Comparison of ENCODE assay signal across 21 cellular contexts in the genomic region with DNA sequence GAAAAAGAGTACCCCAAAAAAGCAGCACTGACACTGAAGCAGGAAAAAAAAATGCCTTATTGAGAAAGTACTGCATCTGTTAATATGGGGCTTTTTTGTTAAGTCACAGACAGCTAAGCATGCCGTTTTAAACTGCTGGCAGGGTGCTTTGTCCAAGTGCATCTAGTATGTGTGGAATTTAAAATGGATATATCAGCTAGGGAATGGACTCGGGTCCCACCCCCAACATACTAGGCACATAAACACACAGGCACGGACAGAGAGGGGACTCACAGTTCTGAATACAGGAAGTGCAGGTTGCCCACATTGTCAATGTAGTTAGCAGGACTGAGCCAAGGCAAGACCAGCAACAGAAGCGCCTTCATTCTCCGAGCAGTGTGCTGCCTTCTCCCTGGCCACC. TPM values are rescaled to one million over a fixed set of nuclear protein-coding genes. Genes with fewer than 3 reads are reported as not detected.
DNase-seq lines count a peak whose midpoint lies in the region; ATAC-seq and TF ChIP-seq lines count a peak whose summit lies in the region.
"Had no signal": no experiment of that assay in that cellular context is flagged by ENCODE, and none has a peak within 500 bp of the region (broad histone marks: within the 10 kb centered on the region; RNA-seq: fewer than 3 reads in every experiment).

No MANE protein-coding gene starts in this region.

- no peak overlapping the region for H3K23ac ChIP-seq in mesenchymal stem cell (ENCODE audit: low read length in 2 of 2)

- H3K36me3 ChIP-seq in mesenchymal stem cell (ENCODE audit: control insufficient read depth in 1 of 2, insufficient read depth in 2 of 2, low read depth in 1 of 2, low read length in 2 of 2), result no peaks in the 10 kb centered on the region
- no peaks in the 10 kb centered on the region for H3K36me3 ChIP-seq in left lung
- H3K36me3 ChIP-seq: gastrocnemius medialis had no signal

- H3K4me3 ChIP-seq in AG10803 (ENCODE audit: low read length) (peak overlapping the region; percentile 57), mesenchymal stem cell (ENCODE audit: insufficient read depth in 1 of 2, low read depth in 1 of 2, low read length in 2 of 2) (no peak overlapping the region), left lung (no peak overlapping the region)
- H3K4me3 ChIP-seq: gastrocnemius medialis, SK-N-MC had no signal

- no peak overlapping the region for H3K9ac ChIP-seq in mesenchymal stem cell (ENCODE audit: low read length)

- H2BK120ac ChIP-seq in mesenchymal stem cell (ENCODE audit: low read depth, low read length), result no peak overlapping the region

- peak overlapping the region; percentile 64 to 97 (median 80) for H3K27ac Mint-ChIP-seq in brain
- H3K27ac Mint-ChIP-seq: CD8-positive, alpha-beta T cell; stimulated activated naive CD8-positive, alpha-beta T cell treated with anti-CD3 and anti-CD28 coated beads, Interleukin-15, Interleukin-2, amounts not matched to agents 100 ng/mL and 50 ng/mL, for 24 hours had no signal

- H2BK5ac ChIP-seq in mesenchymal stem cell (ENCODE audit: low read depth, low read length, poor library complexity, severe bottlenecking), result no peak overlapping the region

- intact Hi-C loops in left lung (cut with DNase I), result no loop called here

- H2AFZ ChIP-seq in mesenchymal stem cell (ENCODE audit: low read depth, low read length), result no peak overlapping the region

- H2BK12ac ChIP-seq in mesenchymal stem cell (ENCODE audit: low read length in 2 of 2), result peak overlapping the region in 1 of 2 experiments; percentile 81

- TF ChIP-seq CTCF in AG10803 (conservative IDR thresholded peaks at IDR 0.05; ENCODE audit: low read length), result no peak
- no peak for TF ChIP-seq CTCF in brain (conservative IDR thresholded peaks at IDR 0.05)
- no peak for TF ChIP-seq CTCF in left lung (IDR thresholded peaks at IDR 0.05)

- peak overlapping the region in 1 of 2 experiments; percentile 55 for H3K14ac ChIP-seq in mesenchymal stem cell (ENCODE audit: low read length in 2 of 2)

- peaks cover 3% of the 10 kb centered on the region for H3K27me3 Mint-ChIP-seq in brain

- peaks cover 36% of the 10 kb centered on the region for H3K4me1 Mint-ChIP-seq in brain

- peak overlapping the region; percentile 52 for H4K91ac ChIP-seq in mesenchymal stem cell (ENCODE audit: low read length)

- H3K4me3 Mint-ChIP-seq in brain, result peak overlapping the region; percentile 59 to 75 (median 61)
- H3K4me3 Mint-ChIP-seq: CD8-positive, alpha-beta T cell; stimulated activated naive CD8-positive, alpha-beta T cell treated with anti-CD3 and anti-CD28 coated beads, Interleukin-15, Interleukin-2, amounts not matched to agents 100 ng/mL and 50 ng/mL, for 24 hours had no signal

- H3K4me2 ChIP-seq in mesenchymal stem cell (ENCODE audit: low read length, poor library complexity, severe bottlenecking), result no peak overlapping the region

- H3K18ac ChIP-seq in mesenchymal stem cell (ENCODE audit: low read depth in 1 of 2, low read length in 2 of 2), result peak overlapping the region in 1 of 2 experiments; percentile 55

- DNase-seq in AG10803 (ENCODE audit: low read depth) (peak; percentile 66), LHCN-M2 (ENCODE audit: low read depth) (peak; percentile 36), mesenchymal stem cell (no peak), left lung (no peak)
- DNase-seq: ACHN; activated CD4-positive, alpha-beta T cell treated with anti-CD3 and anti-CD28 coated beads for 48 hours; activated gamma-delta T cell; CD8-positive, alpha-beta T cell; DMS79 treated with DMSO at 0.1 percent for 48 hours; gastrocnemius medialis; left colon; NCI-H526 treated with DMSO at 0.1 percent for 48 hours; stimulated activated CD4-positive, alpha-beta T cell treated with anti-CD3 and anti-CD28 coated beads, Interleukin-1b, Interleukin-23, amount 100 ng/mL, for 48 hours; T1000 had no signal

- no peak overlapping the region for H2AK5ac ChIP-seq in mesenchymal stem cell (ENCODE audit: low read length, severe bottlenecking)

- H2BK15ac ChIP-seq in mesenchymal stem cell (ENCODE audit: low read depth, poor library complexity, severe bottlenecking), result no peak overlapping the region

- WGBS in mesenchymal stem cell, result 81% methylated on average over 5 of the region's 5 CpGs

- H3K9me3 ChIP-seq in mesenchymal stem cell (ENCODE audit: control insufficient read depth, low read length) (no peaks in the 10 kb centered on the region), left lung (no peaks in the 10 kb centered on the region)
- H3K9me3 ChIP-seq: gastrocnemius medialis had no signal

- H3K27ac ChIP-seq in mesenchymal stem cell (ENCODE audit: low read length, poor library complexity, severe bottlenecking) (no peak overlapping the region), left lung (peak overlapping the region in 1 of 2 donors; percentile 25)
- H3K27ac ChIP-seq: SK-N-MC had no signal

- ATAC-seq in HG03378 (IDR thresholded peaks at IDR 0.05; ENCODE audit: unreplicated experiment), result no peak
- no peak for ATAC-seq in GM18519 (IDR thresholded peaks at IDR 0.05; ENCODE audit: low FRiP score, unreplicated experiment)
- ATAC-seq in GM19395 (IDR thresholded peaks at IDR 0.05; ENCODE audit: unreplicated experiment), result no peak
- ATAC-seq in left lung, result no peak
- ATAC-seq: CD8-positive, alpha-beta T cell; left colon; sciatic nerve had no signal

- no peaks in the 10 kb centered on the region for H3K9me3 Mint-ChIP-seq in brain
- H3K9me3 Mint-ChIP-seq: CD8-positive, alpha-beta T cell; stimulated activated naive CD8-positive, alpha-beta T cell treated with anti-CD3 and anti-CD28 coated beads, Interleukin-15, Interleukin-2, amounts not matched to agents 100 ng/mL and 50 ng/mL, for 24 hours had no signal

- no peak overlapping the region for H3K4ac ChIP-seq in mesenchymal stem cell (ENCODE audit: low read depth in 1 of 2, low read length in 2 of 2)

- no peaks in the 10 kb centered on the region for H3K36me3 Mint-ChIP-seq in brain
- H3K36me3 Mint-ChIP-seq: CD8-positive, alpha-beta T cell had no signal

- H3K4me1 ChIP-seq in mesenchymal stem cell (ENCODE audit: control insufficient read depth, insufficient read depth, low read depth, low read length) (peaks cover 5% of the 10 kb centered on the region), left lung (peaks cover 0 to 12% of the 10 kb centered on the region in 2 donors)

- H3K27me3 ChIP-seq in mesenchymal stem cell (ENCODE audit: control insufficient read depth in 1 of 2, insufficient read depth in 1 of 2, low read length in 2 of 2) (no peaks in the 10 kb centered on the region), left lung (no peaks in the 10 kb centered on the region)
- H3K27me3 ChIP-seq: gastrocnemius medialis had no signal

- no peaks in the 10 kb centered on the region for H3K79me1 ChIP-seq in mesenchymal stem cell (replicated peaks; ENCODE audit: low read length, poor library complexity, severe bottlenecking)

- peak overlapping the region; percentile 66 for H4K8ac ChIP-seq in mesenchymal stem cell (ENCODE audit: low read length)

RNA-seq across cellular contexts. Expression of a gene that starts 33.7 kb away (rescaled TPM):
- 10.8 and 15.0 TPM in 2 replicates for total RNA-seq in LHCN-M2 (2014; rRNA removed)
- 4.5 TPM for polyA plus RNA-seq in LHCN-M2 (2012)
- 6.6 TPM for polyA plus RNA-seq in brain (ENCODE audit: insufficient read depth, low read depth, low replicate concordance)
- 11.7 TPM for polyA plus RNA-seq in mesenchymal stem cell (2013, experiment 1 of 2)
- 11.7 TPM for polyA plus RNA-seq in mesenchymal stem cell (2013, experiment 2 of 2)
- 1 to 10 TPM; 2.5 TPM for total RNA-seq in left lung
- total RNA-seq: CD8-positive, alpha-beta T cell had no signal

Comparison
In these comparisons a context has a peak if more than half of its experiments do, and no peak if none do; other contexts are left out.
1. DNase-seq: peak in AG10803 (single experiment) and LHCN-M2 (single experiment); none in mesenchymal stem cell (single experiment) and left lung (0 of 2).